Comparison of ENCODE assay signal across 1 cellular context in genomic region chr7:51354897-51355296, GRCh38.
TF ChIP-seq lines count a peak whose summit lies in the region.

No MANE protein-coding gene starts in this region.

TF ChIP-seq in WTC11, 78 proteins besides CTCF, POLR2A, EP300 and RAD21 (continued from another document):
- TF ChIP-seq ARID4B (CRISPR knock-in tag; IDR thresholded peaks at IDR 0.05; ENCODE audit: borderline replicate concordance) (no peak), TP53 (CRISPR knock-in tag; IDR thresholded peaks at IDR 0.05) (no peak), ZNF281 (CRISPR knock-in tag; IDR thresholded peaks at IDR 0.05) (no peak), ZBTB43 (CRISPR knock-in tag; IDR thresholded peaks at IDR 0.05) (no peak), AR (CRISPR knock-in tag; IDR thresholded peaks at IDR 0.05) (no peak), AFF4 (CRISPR knock-in tag; IDR thresholded peaks at IDR 0.05; ENCODE audit: borderline replicate concordance) (no peak), ATF1 (CRISPR knock-in tag; IDR thresholded peaks at IDR 0.05) (no peak), TEAD4 (CRISPR knock-in tag; IDR thresholded peaks at IDR 0.05) (no peak)
TF ChIP-seq in WTC11: peak in this region for 0.
